In the genomic region with DNA sequence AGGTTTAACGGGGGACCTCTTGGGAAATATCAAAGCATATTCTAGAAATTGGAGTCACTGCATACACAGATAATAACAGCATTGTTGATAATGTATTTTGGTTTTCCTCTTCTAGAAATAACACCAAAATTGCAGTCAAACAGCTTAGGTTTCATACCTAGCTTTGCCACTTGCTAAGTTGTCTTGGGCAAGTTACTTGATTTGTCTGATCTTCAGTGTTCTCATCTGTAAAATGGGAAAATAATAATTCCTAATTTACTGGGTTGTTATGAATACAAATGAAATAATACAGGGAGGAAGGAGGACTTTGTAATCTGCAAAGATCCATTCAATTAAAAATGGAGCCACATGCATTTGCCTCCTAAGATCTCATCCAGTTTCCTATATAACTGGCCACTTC, we compare ENCODE assay signal across 30 cellular contexts.
"Had no signal": no experiment of that assay in that cellular context is flagged by ENCODE, and none has a peak within 500 bp of the region (broad histone marks: within the 10 kb centered on the region; RNA-seq: fewer than 3 reads in every experiment).

No MANE protein-coding gene starts in this region.

- H3K27me3 ChIP-seq: brain microvascular endothelial cell had no signal

- H3K9me3 Mint-ChIP-seq: activated B cell treated with CpG ODN at 0.5 μM for 24 hours; activated CD8-positive, alpha-beta T cell treated with anti-CD3 and anti-CD28 coated beads for 36 hours; activated T-cell treated with anti-CD3 and anti-CD28 coated beads, Interleukin-2, amount 50 U/mL, for 4 hours; activated T-helper 17 cell treated with anti-CD3 and anti-CD28 coated beads, Interleukin-2, amount 50 U/mL, for 72 hours; T-helper 2 cell treated with Interferon-gamma antibody and Interleukin-4, amounts not matched to agents 5 μg/mL and 100 μg/mL, for 36 hours had no signal

- H3K36me3 ChIP-seq: brain microvascular endothelial cell, WERI-Rb-1 had no signal

- FAIRE-seq: astrocyte, colon, frontal cortex had no signal

- H3K36me3 Mint-ChIP-seq: activated naive CD8-positive, alpha-beta T cell had no signal

- H3K27ac ChIP-seq: brain microvascular endothelial cell, WERI-Rb-1 had no signal

- H3K27ac Mint-ChIP-seq: activated B cell treated with CpG ODN at 0.5 μM for 24 hours; activated CD8-positive, alpha-beta T cell treated with anti-CD3 and anti-CD28 coated beads for 36 hours; activated naive CD8-positive, alpha-beta T cell; activated T-helper 17 cell treated with anti-CD3 and anti-CD28 coated beads, Interleukin-2, amount 50 U/mL, for 72 hours; T-helper 17 cell; T-helper 2 cell treated with Interferon-gamma antibody and Interleukin-4, amounts not matched to agents 5 μg/mL and 100 μg/mL, for 36 hours had no signal

- H3K4me3 Mint-ChIP-seq: activated B cell treated with CpG ODN at 0.5 μM for 24 hours; activated CD8-positive, alpha-beta T cell treated with anti-CD3 and anti-CD28 coated beads for 36 hours; activated naive CD8-positive, alpha-beta T cell; activated T-cell treated with anti-CD3 and anti-CD28 coated beads, Interleukin-2, amount 50 U/mL, for 4 hours; activated T-helper 17 cell treated with anti-CD3 and anti-CD28 coated beads, Interleukin-2, amount 50 U/mL, for 72 hours; T-helper 17 cell; T-helper 2 cell treated with Interferon-gamma antibody and Interleukin-4, amounts not matched to agents 5 μg/mL and 100 μg/mL, for 36 hours had no signal

- H3K4me1 Mint-ChIP-seq: activated B cell treated with CpG ODN at 0.5 μM for 24 hours; activated T-helper 17 cell treated with anti-CD3 and anti-CD28 coated beads, Interleukin-2, amount 50 U/mL, for 72 hours; T-helper 17 cell had no signal

- ATAC-seq: activated CD4-positive, CD25-positive, alpha-beta regulatory T cell treated with anti-CD3 and anti-CD28 coated beads, Interleukin-2, amount 50 U/mL, for 24 hours; activated CD8-positive, alpha-beta T cell treated with anti-CD3 and anti-CD28 coated beads for 36 hours; activated T-cell treated with anti-CD3 and anti-CD28 coated beads, Interleukin-2, amount 50 U/mL, for 4 hours; activated T-helper 17 cell treated with anti-CD3 and anti-CD28 coated beads, Interleukin-2, amount 50 U/mL, for 72 hours; esophagus mucosa; T-helper 17 cell had no signal

- DNase-seq: activated B cell treated with CpG ODN at 0.5 μM for 24 hours; activated CD4-positive, alpha-beta T cell treated with anti-CD3 and anti-CD28 coated beads for 48 hours; activated CD4-positive, alpha-beta T cell treated with anti-CD3 and anti-CD28 coated beads, Interleukin-2, amount 50 U/mL, for 1 hour; activated CD4-positive, alpha-beta T cell treated with anti-CD3 and anti-CD28 coated beads, Interleukin-2, amount 50 U/mL, for 48 hours; activated CD8-positive, alpha-beta memory T cell treated with anti-CD3 and anti-CD28 coated beads for 24 hours; activated CD8-positive, alpha-beta T cell treated with anti-CD3 and anti-CD28 coated beads for 36 hours; activated effector memory CD4-positive, alpha-beta T cell treated with Interleukin-2 at 50 U/mL for 16 hours; activated gamma-delta T cell treated with Interleukin-2 at 50 U/mL for 16 hours; activated naive CD4-positive, alpha-beta T cell treated with anti-CD3 and anti-CD28 coated beads, Interleukin-2, amount 50 U/mL, for 16 hours; activated naive CD4-positive, alpha-beta T cell treated with Interleukin-2 at 50 U/mL for 16 hours; activated T-cell treated with anti-CD3 and anti-CD28 coated beads, Interleukin-2, amount 50 U/mL, for 4 hours; amniotic stem cell; anterior cingulate cortex; brain microvascular endothelial cell; caudate nucleus; cortex of kidney; effector CD8-positive, alpha-beta T cell; foreskin fibroblast; T-helper 1 cell; T-helper 17 cell; T1000; WERI-Rb-1 had no signal
